ENCODE assay signal across 10 cellular contexts in genomic region chr3:48445277-48445882, GRCh38. TPM values are rescaled to one million over a fixed set of nuclear protein-coding genes. Genes with fewer than 3 reads are reported as not detected.
DNase-seq lines count a peak whose midpoint lies in the region; ATAC-seq, FAIRE-seq and TF ChIP-seq lines count a peak whose summit lies in the region.
"Had no signal": no experiment of that assay in that cellular context is flagged by ENCODE, and none has a peak within 500 bp of the region (broad histone marks: within the 10 kb centered on the region; RNA-seq: fewer than 3 reads in every experiment).

No MANE protein-coding gene starts in this region.

- H3K36me3 Mint-ChIP-seq in endothelial cell (ENCODE audit: low read depth, unreplicated experiment), result peaks cover 3% of the 10 kb centered on the region

- H3K27me3 ChIP-seq in DOHH2 (ENCODE audit: control insufficient read depth, low read length) (no peaks in the 10 kb centered on the region), neutrophil (no peaks in the 10 kb centered on the region), small intestine (ENCODE audit: control insufficient read depth in 2 of 2, insufficient read depth in 2 of 2, low read length in 2 of 2) (no peaks in the 10 kb centered on the region)
- H3K27me3 ChIP-seq: vagina had no signal

- 75 to 84% (median 76%) methylated on average over 6 of the region's 6 CpGs for whole genome bisulfite sequencing in small intestine, 3 donors

- FAIRE-seq in small intestine (lab: Jason Lieb, UNC), result no peak

- peak overlapping the region; percentile 92 for H3K4me3 Mint-ChIP-seq in endothelial cell (ENCODE audit: unreplicated experiment)

- TF ChIP-seq CTCF in DOHH2 (IDR thresholded peaks at IDR 0.05; ENCODE audit: low read depth, low read length, poor library complexity, severe bottlenecking) (no peak), NB4 (IDR thresholded peaks at IDR 0.05; ENCODE audit: low read depth, low read length) (no peak), endothelial cell (IDR thresholded peaks at IDR 0.05; ENCODE audit: unreplicated experiment) (no peak), neutrophil (IDR thresholded peaks at IDR 0.05) (no peak)

- H3K4me3 ChIP-seq in DOHH2 (ENCODE audit: low read length) (peak overlapping the region; percentile 79), NB4 (ENCODE audit: low read depth, low read length) (peak overlapping the region; percentile 91), neutrophil (ENCODE audit: low read depth in 1 of 2, low read length in 1 of 2) (no peak overlapping the region), small intestine (ENCODE audit: low read depth in 1 of 2, low read length in 2 of 2) (no peak overlapping the region)

- H3K9me3 Mint-ChIP-seq in endothelial cell (ENCODE audit: unreplicated experiment), result no peaks in the 10 kb centered on the region

- TF ChIP-seq POLR2A in NB4 (IDR thresholded peaks at IDR 0.05; ENCODE audit: extremely low read depth, insufficient read length), result no peak

- H4K20me1 ChIP-seq in DOHH2 (ENCODE audit: control insufficient read depth, insufficient read depth, low read depth, low read length), result peaks cover 7% of the 10 kb centered on the region

- peaks cover 34% of the 10 kb centered on the region for H3F3A ChIP-seq in DOHH2 (ENCODE audit: control insufficient read depth, insufficient read depth)

- H3K9me3 ChIP-seq in DOHH2 (ENCODE audit: control insufficient read depth, insufficient read depth, low read length) (no peaks in the 10 kb centered on the region), neutrophil (no peaks in the 10 kb centered on the region), small intestine (ENCODE audit: control insufficient read depth, low read depth) (no peaks in the 10 kb centered on the region)
- H3K9me3 ChIP-seq: vagina had no signal

- H3K27ac ChIP-seq in DOHH2 (ENCODE audit: low read depth, low read length) (no peak overlapping the region), neutrophil (peak overlapping the region; percentile 86), small intestine (ENCODE audit: low read depth in 1 of 2, low read length in 1 of 2) (no peak overlapping the region)

- no peaks in the 10 kb centered on the region for H3K9me2 ChIP-seq in DOHH2 (replicated peaks; ENCODE audit: control insufficient read depth, low read length)

- ATAC-seq in GM19328 (IDR thresholded peaks at IDR 0.05; ENCODE audit: unreplicated experiment) (no peak), HG02981 (IDR thresholded peaks at IDR 0.05; ENCODE audit: unreplicated experiment) (no peak)

- peaks cover 11% of the 10 kb centered on the region for H3K27me3 Mint-ChIP-seq in endothelial cell (ENCODE audit: unreplicated experiment)

- peaks cover 27% of the 10 kb centered on the region for H3K4me1 ChIP-seq in DOHH2 (ENCODE audit: control insufficient read depth, low read length)
- peaks cover 36 to 37% of the 10 kb centered on the region in 2 experiments for H3K4me1 ChIP-seq in neutrophil (ENCODE audit: control insufficient read depth in 1 of 2, insufficient read depth in 1 of 2, low read depth in 1 of 2, low read length in 1 of 2)
- H3K4me1 ChIP-seq in small intestine (ENCODE audit: control insufficient read depth in 2 of 2, insufficient read depth in 1 of 2, low read depth in 1 of 2, low read length in 1 of 2), result peaks cover 2 to 6% of the 10 kb centered on the region in 2 donors

- H3K36me3 ChIP-seq in DOHH2 (ENCODE audit: control insufficient read depth, low read length) (peaks cover 63% of the 10 kb centered on the region), neutrophil (peaks cover 33% of the 10 kb centered on the region), small intestine (ENCODE audit: control insufficient read depth in 2 of 2, insufficient read depth in 2 of 2, low read length in 2 of 2) (peaks cover 2 to 8% of the 10 kb centered on the region in 2 donors)

- H3K27ac Mint-ChIP-seq in endothelial cell (ENCODE audit: unreplicated experiment), result no peak overlapping the region

- no peak for DNase-seq in NB4 (ENCODE audit: low read depth)
- no peak for DNase-seq in endothelial cell (ENCODE audit: low spot score)
- DNase-seq in small intestine, result no peak
- no peak for DNase-seq in glomerular visceral epithelial cell (ENCODE audit: extremely low spot score)
- DNase-seq: activated CD4-positive, alpha-beta T cell treated with anti-CD3 and anti-CD28 coated beads, Interleukin-2, amount 50 U/mL, for 48 hours had no signal

- H3K79me2 ChIP-seq in DOHH2 (ENCODE audit: control insufficient read depth, low read length), result peaks cover 63% of the 10 kb centered on the region

- peak overlapping the region; percentile 89 for H3K4me2 ChIP-seq in DOHH2 (ENCODE audit: low read length)

- H3K4me1 Mint-ChIP-seq in endothelial cell (ENCODE audit: unreplicated experiment), result peaks cover 27% of the 10 kb centered on the region

RNA-seq across cellular contexts. Expression of gene ATRIP, which starts 1.2 kb away (rescaled TPM):
- 11.2 TPM for total RNA-seq in endothelial cell (ENCODE audit: unreplicated experiment)
- 1 to 10 TPM; 1.1 to 4.8 (median 1.6) TPM for polyA plus RNA-seq in small intestine

RNA-seq across cellular contexts. Expression of gene TMA7, which starts 5.3 kb away (rescaled TPM):
- 326 TPM for total RNA-seq in endothelial cell (ENCODE audit: unreplicated experiment)
- polyA plus RNA-seq in small intestine, result 100 to 1,000 TPM; 431 to 744 (median 617) TPM

RNA-seq across cellular contexts. Expression of gene CCDC51, which starts 5.5 kb away (rescaled TPM):
- total RNA-seq in endothelial cell (ENCODE audit: unreplicated experiment), result 11.8 TPM
- polyA plus RNA-seq in small intestine, result 10 to 100 TPM; 11.1 to 22.6 (median 20.8) TPM

RNA-seq across cellular contexts. Expression of gene PLXNB1, which starts 15.5 kb away (rescaled TPM):
- 68.7 TPM for total RNA-seq in endothelial cell (ENCODE audit: unreplicated experiment)
- 10 to 100 TPM; 56.5 to 61.7 (median 59.1) TPM for polyA plus RNA-seq in small intestine

RNA-seq across cellular contexts. Expression of gene SHISA5, which starts 58.6 kb away (rescaled TPM):
- 283 TPM for total RNA-seq in endothelial cell (ENCODE audit: unreplicated experiment)
- polyA plus RNA-seq in small intestine, result 100 to 1,000 TPM in 1 of 3 donors, 10 to 100 TPM in 2; 68.2 to 135 (median 77.8) TPM

Comparison
In these comparisons a context has a peak if more than half of its experiments do, and no peak if none do; other contexts are left out.
1. H3K4me3 ChIP-seq: peak in DOHH2 (single experiment) and NB4 (single experiment); none in neutrophil (0 of 2) and small intestine (0 of 2).